Comparison of ENCODE assay signal across 8 cellular contexts in the genomic region with DNA sequence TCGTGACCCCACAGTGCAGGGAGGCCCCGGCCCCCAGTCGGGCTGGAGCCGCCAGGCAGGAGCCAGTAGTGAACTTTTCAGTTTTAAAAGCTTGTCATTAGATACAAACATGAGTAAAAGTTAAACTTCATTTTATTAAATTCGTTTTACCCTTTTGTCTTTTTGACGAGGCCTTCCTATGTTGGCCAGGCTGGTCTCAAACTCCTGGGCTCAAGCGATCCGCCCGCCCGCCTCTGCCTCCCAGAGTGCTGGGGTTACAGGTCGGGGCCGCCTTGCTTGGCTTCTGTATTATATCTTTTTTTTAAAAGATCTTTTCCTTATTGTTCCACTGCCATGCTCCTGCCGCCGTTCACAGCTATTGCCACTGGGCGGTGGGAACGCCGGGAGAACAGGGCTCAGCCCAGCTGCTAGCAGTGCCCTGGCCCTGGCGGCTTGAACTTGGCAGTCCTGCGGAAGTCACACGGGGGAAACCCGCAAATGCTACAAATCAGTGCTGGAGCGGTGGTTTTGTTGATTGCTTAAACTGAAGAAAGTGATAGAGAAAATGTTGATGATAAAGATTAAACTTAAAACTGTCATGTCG. TPM values are rescaled to one million over a fixed set of nuclear protein-coding genes. Genes with fewer than 3 reads are reported as not detected.
DNase-seq lines count a peak whose midpoint lies in the region; ATAC-seq and TF ChIP-seq lines count a peak whose summit lies in the region.

No MANE protein-coding gene starts in this region.

- H3K36me3 Mint-ChIP-seq in activated CD8-positive, alpha-beta memory T cell treated with anti-CD3 and anti-CD28 coated beads, Interleukin-2, amount 10 ng/mL, durations not matched to agents 7 days and 5 days, result peaks cover 9% of the 10 kb centered on the region
- H3K36me3 Mint-ChIP-seq in endodermal cell (ENCODE audit: low read depth), result peaks cover 19% of the 10 kb centered on the region

- peaks cover 20% of the 10 kb centered on the region for H3K27me3 Mint-ChIP-seq in activated CD8-positive, alpha-beta memory T cell treated with anti-CD3 and anti-CD28 coated beads, Interleukin-2, amount 10 ng/mL, durations not matched to agents 7 days and 5 days
- peaks cover 19% of the 10 kb centered on the region for H3K27me3 Mint-ChIP-seq in endodermal cell (ENCODE audit: insufficient read depth)

- H3K9me3 Mint-ChIP-seq in activated CD8-positive, alpha-beta memory T cell treated with anti-CD3 and anti-CD28 coated beads, Interleukin-2, amount 10 ng/mL, durations not matched to agents 7 days and 5 days (ENCODE audit: low read depth), result no peaks in the 10 kb centered on the region
- no peaks in the 10 kb centered on the region for H3K9me3 Mint-ChIP-seq in endodermal cell

- peak overlapping the region; percentile 92 for H3K4me3 Mint-ChIP-seq in activated CD8-positive, alpha-beta memory T cell treated with anti-CD3 and anti-CD28 coated beads, Interleukin-2, amount 10 ng/mL, durations not matched to agents 7 days and 5 days
- H3K4me3 Mint-ChIP-seq in endodermal cell, result peak overlapping the region; percentile 86

- H3K36me3 ChIP-seq in endodermal cell (ENCODE audit: control insufficient read depth, insufficient read depth, low read length) (peaks cover 14% of the 10 kb centered on the region), mesodermal cell (ENCODE audit: control insufficient read depth, insufficient read depth, low read length) (peaks cover 23% of the 10 kb centered on the region)

- peak overlapping the region; percentile 75 for H3K27ac Mint-ChIP-seq in activated CD8-positive, alpha-beta memory T cell treated with anti-CD3 and anti-CD28 coated beads, Interleukin-2, amount 10 ng/mL, durations not matched to agents 7 days and 5 days
- H3K27ac Mint-ChIP-seq in endodermal cell, result peak overlapping the region; percentile 68

- peaks cover 26% of the 10 kb centered on the region for H3K4me1 Mint-ChIP-seq in activated CD8-positive, alpha-beta memory T cell treated with anti-CD3 and anti-CD28 coated beads, Interleukin-2, amount 10 ng/mL, durations not matched to agents 7 days and 5 days
- peaks cover 12% of the 10 kb centered on the region for H3K4me1 Mint-ChIP-seq in endodermal cell

- H3K4me3 ChIP-seq in endodermal cell (ENCODE audit: low read length) (peak overlapping the region; percentile 90), mesodermal cell (ENCODE audit: extremely low read depth, insufficient read depth, low read length, poor library complexity, severe bottlenecking) (peak overlapping the region; percentile 69)

- CTCF ChIA-PET in activated CD8-positive, alpha-beta memory T cell treated with anti-CD3 and anti-CD28 coated beads, Interleukin-2, amount 10 ng/mL, durations not matched to agents 7 days and 5 days (lab: Charles Lee), result interaction anchor here (1.0 kb wide), 1 partner anchor 10 kb away, joined by 3 read pairs; no protein-coding TSS in a partner anchor

- ATAC-seq in HG02678 (IDR thresholded peaks at IDR 0.05; ENCODE audit: unreplicated experiment), result peak; percentile 11
- ATAC-seq in activated CD8-positive, alpha-beta memory T cell treated with anti-CD3 and anti-CD28 coated beads, Interleukin-2, amount 10 ng/mL, durations not matched to agents 7 days and 5 days, result peak; percentile 7
- no peak for ATAC-seq in GM18867 (IDR thresholded peaks at IDR 0.05; ENCODE audit: unreplicated experiment)

- no peaks in the 10 kb centered on the region for H3K4me1 ChIP-seq in endodermal cell (ENCODE audit: control insufficient read depth, insufficient read depth, low read length)
- no peaks in the 10 kb centered on the region for H3K4me1 ChIP-seq in mesodermal cell (ENCODE audit: control insufficient read depth, insufficient read depth, low read length, poor library complexity, severe bottlenecking)

- peak overlapping the region; percentile 99 for H3K27ac ChIP-seq in endodermal cell (ENCODE audit: low read depth, low read length)
- peak overlapping the region; percentile 97 for H3K27ac ChIP-seq in mesodermal cell (ENCODE audit: low read depth, low read length, severe bottlenecking)

- 7 to 13% methylated on average over 11 to 23 of the region's 23 CpGs for WGBS in endodermal cell (ENCODE audit: insufficient coverage in 1 of 2, insufficient read length in 1 of 2), 2 experiments
- WGBS in mesodermal cell (ENCODE audit: insufficient coverage in 2 of 2), 2 experiments, result 4 to 7% methylated on average over 11 to 14 of the region's 23 CpGs

- H3K9me3 ChIP-seq in endodermal cell (ENCODE audit: control insufficient read depth, low read length) (no peaks in the 10 kb centered on the region), mesodermal cell (ENCODE audit: control insufficient read depth, low read length) (no peaks in the 10 kb centered on the region)

- H3K9ac ChIP-seq in endodermal cell (ENCODE audit: extremely low read depth, low read length, poor library complexity, severe bottlenecking), result peak overlapping the region; percentile 98

- H3K27me3 ChIP-seq in endodermal cell (ENCODE audit: control insufficient read depth, insufficient read depth, low read length, poor library complexity, severe bottlenecking), result no peaks in the 10 kb centered on the region

- peak; percentile 65 for TF ChIP-seq CTCF in endodermal cell (conservative IDR thresholded peaks at IDR 0.05)

- peak; percentile 15 for DNase-seq in DMS153 (lab: John Stamatoyannopoulos, UW)
- DNase-seq in NCI-H524 treated with DMSO at 0.1 percent for 48 hours (lab: John Stamatoyannopoulos, UW), result peak; percentile 3
- DNase-seq in activated CD8-positive, alpha-beta memory T cell treated with anti-CD3 and anti-CD28 coated beads, Interleukin-2, amount 10 ng/mL, durations not matched to agents 7 days and 5 days, result peak; percentile 69
- peak; percentile 87 for DNase-seq in endodermal cell
- peak; percentile 16 for DNase-seq in stimulated activated CD8-positive, alpha-beta memory T cell treated with anti-CD3 and anti-CD28 coated beads, Interleukin-7, amount 100 ng/mL, for 24 hours (ENCODE audit: low read depth)

RNA-seq across cellular contexts. Expression of a gene that starts 1.0 kb away (rescaled TPM):
- 10 to 100 TPM; 40.1 to 42.6 TPM for total RNA-seq in activated CD8-positive, alpha-beta memory T cell treated with anti-CD3 and anti-CD28 coated beads, Interleukin-2, amount 10 ng/mL, durations not matched to agents 7 days and 5 days
- total RNA-seq in endodermal cell, result 10 to 100 TPM; 54.8 to 60.1 TPM
- polyA plus RNA-seq in endodermal cell (2013, experiment 1 of 2), result 43.8 TPM
- polyA plus RNA-seq in endodermal cell (2013, experiment 2 of 2), result 43.0 TPM
- polyA plus RNA-seq in mesodermal cell (2013, experiment 1 of 2), result 34.7 TPM
- polyA plus RNA-seq in mesodermal cell (2013, experiment 2 of 2), result 30.7 TPM

RNA-seq across cellular contexts. Expression of a gene that starts 49.4 kb away (rescaled TPM):
- under 1 TPM; 0.09 to 0.40 TPM for total RNA-seq in activated CD8-positive, alpha-beta memory T cell treated with anti-CD3 and anti-CD28 coated beads, Interleukin-2, amount 10 ng/mL, durations not matched to agents 7 days and 5 days
- total RNA-seq in endodermal cell, result 1 to 10 TPM; 5.0 to 6.4 TPM
- polyA plus RNA-seq in endodermal cell (2013, experiment 1 of 2), result 13.4 TPM
- 11.1 TPM for polyA plus RNA-seq in endodermal cell (2013, experiment 2 of 2)
- 0.52 TPM for polyA plus RNA-seq in mesodermal cell (2013, experiment 1 of 2)
- 0.51 TPM for polyA plus RNA-seq in mesodermal cell (2013, experiment 2 of 2)

Comparison
In these comparisons a context has a peak if more than half of its experiments do, and no peak if none do; other contexts are left out.
1. DNase-seq: peak in every context shown above with its lines; median percentile 87 in endodermal cell; 69 in activated CD8-positive, alpha-beta memory T cell treated with anti-CD3 and anti-CD28 coated beads, Interleukin-2, amount 10 ng/mL, durations not matched to agents 7 days and 5 days; 16 in stimulated activated CD8-positive, alpha-beta memory T cell treated with anti-CD3 and anti-CD28 coated beads, Interleukin-7, amount 100 ng/mL, for 24 hours; 15 in DMS153; 3 in NCI-H524 treated with DMSO at 0.1 percent for 48 hours.
2. RNA of a gene that starts 49.4 kb away (total RNA-seq): 5.0 to 6.4 TPM in endodermal cell; 0.09 to 0.40 TPM in activated CD8-positive, alpha-beta memory T cell treated with anti-CD3 and anti-CD28 coated beads, Interleukin-2, amount 10 ng/mL, durations not matched to agents 7 days and 5 days; every median in the first group is over 4 times any median in the second.